1 cellular context compared by ENCODE assay signal in genomic region chr16:30896890-30897730, GRCh38.
A peak's percentile ranks its signal among the peaks of the same experiment; 100 is the strongest.
TF ChIP-seq lines count a peak whose summit lies in the region.

No MANE protein-coding gene starts in this region.

TF ChIP-seq in HepG2, 621 proteins besides CTCF, POLR2A, EP300 and RAD21 (continued from another document and continues in another):
- no peak for TF ChIP-seq SRSF9 (IDR thresholded peaks at IDR 0.05; ENCODE audit: borderline replicate concordance, insufficient read depth, low read depth, low read length, poor library complexity, severe bottlenecking)
- TF ChIP-seq SAFB2 (CRISPR knock-in tag; IDR thresholded peaks at IDR 0.05; ENCODE audit: borderline replicate concordance, low read depth), result no peak
- TF ChIP-seq ZNF605 (CRISPR knock-in tag; IDR thresholded peaks at IDR 0.05), result no peak
- 0 out of 2 replicates have a peak, but pooled peaks have one; percentile 69 for TF ChIP-seq ZNF597 (CRISPR knock-in tag; IDR thresholded peaks at IDR 0.05)
- peak; percentile 58 for TF ChIP-seq ELF1 (CRISPR knock-in tag; IDR thresholded peaks at IDR 0.05)
- no peak for TF ChIP-seq ZFP36L2 (CRISPR knock-in tag; IDR thresholded peaks at IDR 0.05)
- TF ChIP-seq CHD4 (IDR thresholded peaks at IDR 0.05; ENCODE audit: borderline replicate concordance, low read length), result peak; percentile 78; the same call in 1 of the 2 replicates
- no peak for TF ChIP-seq GTF2F1 (IDR thresholded peaks at IDR 0.05; ENCODE audit: low read length)
- TF ChIP-seq ZNF639 (CRISPR knock-in tag; conservative IDR thresholded peaks at IDR 0.05), result no peak
- TF ChIP-seq SAP130 (CRISPR knock-in tag; IDR thresholded peaks at IDR 0.05; ENCODE audit: low read depth), result peak; percentile 46; the same call in 1 of the 2 replicates
- TF ChIP-seq PAX8 (CRISPR knock-in tag; IDR thresholded peaks at IDR 0.05; ENCODE audit: borderline replicate concordance), result no peak
- TF ChIP-seq LCORL (IDR thresholded peaks at IDR 0.05), result no peak
- TF ChIP-seq LCORL (CRISPR knock-in tag; IDR thresholded peaks at IDR 0.05), result 0 out of 2 replicates have a peak, but pooled peaks have one; percentile 7
- TF ChIP-seq MTERF4 (CRISPR knock-in tag; IDR thresholded peaks at IDR 0.05), result no peak; the same call in 1 of the 2 replicates
- no peak for TF ChIP-seq PRDM4 (CRISPR knock-in tag; IDR thresholded peaks at IDR 0.05; ENCODE audit: borderline replicate concordance)
- peak; percentile 18; the same call in 1 of the 2 replicates for TF ChIP-seq TFDP2 (CRISPR knock-in tag; IDR thresholded peaks at IDR 0.05)
- TF ChIP-seq HNRNPLL (IDR thresholded peaks at IDR 0.05; ENCODE audit: low read depth, low read length, poor library complexity, severe bottlenecking), result peak; percentile 3
- TF ChIP-seq ZFY (CRISPR knock-in tag; IDR thresholded peaks at IDR 0.05), result peak; percentile 80
- TF ChIP-seq ZNF567 (CRISPR knock-in tag; IDR thresholded peaks at IDR 0.05; ENCODE audit: borderline replicate concordance), result no peak
- peak; percentile 56 for TF ChIP-seq GABPA (IDR thresholded peaks at IDR 0.05; ENCODE audit: low read depth, low read length)
- TF ChIP-seq GABPA (CRISPR knock-in tag; IDR thresholded peaks at IDR 0.05; ENCODE audit: low read depth), result peak; percentile 90
- TF ChIP-seq ARNT (IDR thresholded peaks at IDR 0.05), result no peak
- peak; percentile 99 for TF ChIP-seq THAP11 (CRISPR knock-in tag; IDR thresholded peaks at IDR 0.05)
- TF ChIP-seq ZNF430 (CRISPR knock-in tag; IDR thresholded peaks at IDR 0.05), result peak; percentile 52; the same call in 1 of the 2 replicates
- peak; percentile 11; the same call in 1 of the 2 replicates for TF ChIP-seq SALL1 (CRISPR knock-in tag; IDR thresholded peaks at IDR 0.05)
- TF ChIP-seq AGO1 (IDR thresholded peaks at IDR 0.05; ENCODE audit: low read depth, low read length, poor library complexity, severe bottlenecking), result no peak
- TF ChIP-seq POLR2AphosphoS5 (IDR thresholded peaks at IDR 0.05; ENCODE audit: low read depth, low read length), result peak; percentile 34; the same call in 1 of the 2 replicates
- TF ChIP-seq ZNF260 (CRISPR knock-in tag; IDR thresholded peaks at IDR 0.05; ENCODE audit: borderline replicate concordance, low read depth), result no peak
- TF ChIP-seq ZNF24 (IDR thresholded peaks at IDR 0.05), result 0 out of 2 replicates have a peak, but pooled peaks have one; percentile 21
- 0 out of 2 replicates have a peak, but pooled peaks have one; percentile 15 for TF ChIP-seq ZNF362 (CRISPR knock-in tag; IDR thresholded peaks at IDR 0.05; ENCODE audit: borderline replicate concordance)
- TF ChIP-seq PBX2 (CRISPR knock-in tag; IDR thresholded peaks at IDR 0.05), result no peak
- no peak for TF ChIP-seq PRDM15 (CRISPR knock-in tag; IDR thresholded peaks at IDR 0.05)
- peak; percentile 46; the same call in 1 of the 2 replicates for TF ChIP-seq ZNF501 (CRISPR knock-in tag; IDR thresholded peaks at IDR 0.05)
- TF ChIP-seq DZIP1 (CRISPR knock-in tag; IDR thresholded peaks at IDR 0.05), result peak; percentile 50
- TF ChIP-seq EZH2 (conservative IDR thresholded peaks at IDR 0.05; ENCODE audit: low read depth, low read length), result no peak
- no peak for TF ChIP-seq GPN1 (CRISPR knock-in tag; IDR thresholded peaks at IDR 0.05; ENCODE audit: borderline replicate concordance)
- peak; percentile 54; the same call in 1 of the 2 replicates for TF ChIP-seq ZNF468 (CRISPR knock-in tag; IDR thresholded peaks at IDR 0.05)
- TF ChIP-seq KAT8 (CRISPR knock-in tag; IDR thresholded peaks at IDR 0.05), result 0 out of 2 replicates have a peak, but pooled peaks have one; percentile 44
- no peak for TF ChIP-seq ZNF275 (CRISPR knock-in tag; IDR thresholded peaks at IDR 0.05; ENCODE audit: borderline replicate concordance)
- TF ChIP-seq RFX3 (CRISPR knock-in tag; IDR thresholded peaks at IDR 0.05), result no peak
- TF ChIP-seq POLR2G (IDR thresholded peaks at IDR 0.05; ENCODE audit: low read depth, low read length), result no peak
- no peak for TF ChIP-seq ZNF841 (CRISPR knock-in tag; IDR thresholded peaks at IDR 0.05; ENCODE audit: borderline replicate concordance)
- TF ChIP-seq PHF20 (CRISPR knock-in tag; IDR thresholded peaks at IDR 0.05), result 0 out of 2 replicates have a peak, but pooled peaks have one; percentile 30
- 0 out of 2 replicates have a peak, but pooled peaks have one; percentile 53 for TF ChIP-seq ZMYM2 (CRISPR knock-in tag; IDR thresholded peaks at IDR 0.05)
- no peak for TF ChIP-seq SOX13 (IDR thresholded peaks at IDR 0.05)
- 0 out of 4 replicates have a peak, but pooled peaks of 1 of the 2 experiments have one; percentile 31 for TF ChIP-seq SOX13 (CRISPR knock-in tag; conservative IDR thresholded peaks at IDR 0.05 in 1 of 2, IDR thresholded peaks at IDR 0.05 in 1 of 2)
- no peak for TF ChIP-seq REPIN1 (CRISPR knock-in tag; IDR thresholded peaks at IDR 0.05; ENCODE audit: borderline replicate concordance, low read depth)
- no peak for TF ChIP-seq RFX5 (IDR thresholded peaks at IDR 0.05; ENCODE audit: low read depth, low read length)
- TF ChIP-seq KAT7 (CRISPR knock-in tag; IDR thresholded peaks at IDR 0.05; ENCODE audit: borderline replicate concordance), result no peak
- peak; percentile 59 for TF ChIP-seq NFYC (CRISPR knock-in tag; IDR thresholded peaks at IDR 0.05)
